Comparison of ENCODE assay signal across 8 cellular contexts in the genomic region with DNA sequence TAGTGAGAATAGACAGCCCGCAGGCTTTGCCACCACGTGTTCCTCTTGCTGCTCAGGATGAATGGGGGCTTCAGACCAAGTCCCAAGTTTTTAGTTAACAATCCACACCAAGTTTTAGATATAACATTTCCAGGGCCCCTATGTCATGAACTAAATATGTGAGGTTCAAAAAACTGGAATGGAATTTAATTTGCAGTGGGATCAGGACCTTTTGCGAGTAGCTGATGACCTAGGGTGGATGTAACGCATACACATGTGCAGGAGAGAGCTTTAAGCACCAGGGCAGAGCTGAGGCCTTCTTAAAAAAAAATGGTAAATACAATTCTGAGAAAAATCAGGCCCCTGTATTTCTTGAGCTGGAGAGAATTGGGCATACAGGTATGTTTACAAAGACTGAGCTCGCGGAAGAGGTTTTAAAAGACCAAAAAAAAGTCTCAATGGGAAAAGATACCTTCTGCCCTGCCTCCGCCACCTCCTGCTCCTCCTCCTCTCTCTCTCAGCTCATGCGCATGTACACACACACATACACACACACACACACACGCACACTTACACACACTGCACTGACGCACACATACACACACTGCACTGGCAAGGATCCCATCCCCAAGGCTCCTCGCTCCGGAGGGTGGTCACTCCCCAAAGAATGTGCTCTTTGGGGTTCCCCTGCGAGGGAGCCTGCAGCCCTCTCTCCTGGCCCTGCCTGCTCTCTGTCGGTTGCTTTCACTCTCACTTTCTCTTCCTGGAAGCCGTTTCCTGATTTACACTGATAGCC. TPM values are rescaled to one million over a fixed set of nuclear protein-coding genes. Genes with fewer than 3 reads are reported as not detected.
A peak's percentile ranks its signal among the peaks of the same experiment; 100 is the strongest.
DNase-seq lines count a peak whose midpoint lies in the region; ATAC-seq, FAIRE-seq and TF ChIP-seq lines count a peak whose summit lies in the region.

No MANE protein-coding gene starts in this region.

- peak; percentile 60 for DNase-seq in GM10266 (ENCODE audit: extremely low spot score)
- peak; percentile 36 for DNase-seq in HCEC 1CT
- DNase-seq in PC-3, result no peak
- DNase-seq in astrocyte of the hippocampus (ENCODE audit: low read depth, low spot score), result peak; percentile 65
- DNase-seq in kidney tubule cell (ENCODE audit: low spot score), result peak; percentile 69
- peak; percentile 26 for DNase-seq in stimulated activated CD4-positive, alpha-beta T cell treated with anti-CD3 and anti-CD28 coated beads, Interleukin-2, amount 100 ng/mL, for 4 hours (ENCODE audit: low read depth)
- DNase-seq in NCI-H2081 treated with DMSO at 0.1 percent for 48 hours (lab: John Stamatoyannopoulos, UW), result no peak
- no peak for DNase-seq in D721Med (ENCODE audit: insufficient read length, low spot score)

- CTCF ChIA-PET in PC-3 (lab: Charles Lee), result no interaction called here

- no peaks in the 10 kb centered on the region for H3K36me3 ChIP-seq in PC-3 (ENCODE audit: low read depth, low read length)

- H3K27ac ChIP-seq in PC-3 (ENCODE audit: low read length), result no peak overlapping the region

- peak overlapping the region; percentile 33 for H2AFZ ChIP-seq in PC-3 (ENCODE audit: low read length)

- no peak overlapping the region for H3K9ac ChIP-seq in PC-3 (ENCODE audit: low read length)

- H3K27me3 ChIP-seq in PC-3 (ENCODE audit: low read length), result peaks cover 46% of the 10 kb centered on the region

- intact Hi-C loops in PC-3 (cut with micrococcal nuclease), result no loop called here

- no TSS peak for BruUV-seq in PC-3 (replicated peaks; lab: Mats Ljungman, UMichigan)

- peak overlapping the region; percentile 71 for H3K4me2 ChIP-seq in PC-3 (ENCODE audit: low read length)

- no peaks in the 10 kb centered on the region for H3K4me1 ChIP-seq in PC-3 (ENCODE audit: insufficient read depth, low read length)

- peak overlapping the region; percentile 58 for H3K4me3 ChIP-seq in PC-3 (ENCODE audit: low read length)

- H3K9me3 ChIP-seq in PC-3 (ENCODE audit: low read length), result no peaks in the 10 kb centered on the region

- POLR2A ChIA-PET in PC-3 (lab: Charles Lee; ENCODE audit: unreplicated experiment), result no interaction called here

- no peak for FAIRE-seq in D721Med (lab: Jason Lieb, UNC)

- no peaks in the 10 kb centered on the region for H4K20me1 ChIP-seq in PC-3 (ENCODE audit: low read length)

- no peak for TF ChIP-seq CTCF in GM10266 (IDR thresholded peaks at IDR 0.05; ENCODE audit: control insufficient read depth, insufficient read depth, low read depth, missing control alignments)
- TF ChIP-seq CTCF in PC-3 (conservative IDR thresholded peaks at IDR 0.05; ENCODE audit: low read depth, low read length), result no peak
- TF ChIP-seq CTCF in D721Med (IDR thresholded peaks at IDR 0.05; ENCODE audit: insufficient read depth, missing control alignments), result no peak

- H3K9me2 ChIP-seq in PC-3 (replicated peaks; ENCODE audit: low read length), result no peaks in the 10 kb centered on the region

- no peaks in the 10 kb centered on the region for H3K79me2 ChIP-seq in PC-3 (ENCODE audit: low read length)

- no peaks in the 10 kb centered on the region for H3F3A ChIP-seq in PC-3 (ENCODE audit: low read length, unreplicated experiment)

- ATAC-seq in PC-3, result peak; percentile 57

RNA-seq across cellular contexts. Expression of a gene that starts 48.2 kb away (rescaled TPM):
- total RNA-seq in PC-3 (2014; rRNA removed), result 3.8 and 15.8 TPM in 2 replicates

Comparison
In these comparisons a context has a peak if more than half of its experiments do, and no peak if none do; other contexts are left out.
1. DNase-seq: peak in GM10266 (single experiment), HCEC 1CT (single experiment), astrocyte of the hippocampus (single experiment), kidney tubule cell (single experiment) and stimulated activated CD4-positive, alpha-beta T cell treated with anti-CD3 and anti-CD28 coated beads, Interleukin-2, amount 100 ng/mL, for 4 hours (single experiment); none in PC-3 (single experiment), NCI-H2081 treated with DMSO at 0.1 percent for 48 hours (single experiment) and D721Med (single experiment).